In the genomic region with DNA sequence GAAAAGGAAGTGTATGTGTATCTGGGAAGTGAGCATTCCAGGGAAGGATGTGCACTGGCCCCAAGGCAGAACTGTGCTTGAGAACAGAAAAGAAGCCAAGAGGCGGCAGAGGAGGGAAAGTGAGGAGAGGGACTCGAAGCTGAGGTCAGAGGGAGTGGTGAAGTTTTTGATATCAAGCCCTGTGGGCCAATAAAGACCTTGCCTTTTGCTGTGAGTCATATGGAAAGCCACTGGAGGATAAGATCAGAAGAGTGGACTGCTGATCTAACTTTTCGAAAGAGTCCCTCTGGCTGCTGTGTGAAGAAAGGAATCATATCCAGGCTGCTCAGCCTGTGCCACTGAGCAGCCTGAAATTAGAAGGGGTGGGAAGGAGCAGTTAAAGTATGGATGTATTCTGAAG, we compare ENCODE assay signal across 16 cellular contexts.
DNase-seq lines count a peak whose midpoint lies in the region; ATAC-seq, FAIRE-seq and TF ChIP-seq lines count a peak whose summit lies in the region.
"Had no signal": no experiment of that assay in that cellular context is flagged by ENCODE, and none has a peak within 500 bp of the region (broad histone marks: within the 10 kb centered on the region; RNA-seq: fewer than 3 reads in every experiment).

No MANE protein-coding gene starts in this region.

- no peaks in the 10 kb centered on the region for H3K4me1 Mint-ChIP-seq in naive thymus-derived CD8-positive, alpha-beta T cell
- H3K4me1 Mint-ChIP-seq: stimulated activated memory B cell treated with anti-CD40 and anti-IgM and Interleukin-4, amounts not matched to agents 10 μg/mL and 1 μg/mL and 100 μg/mL, for 72 hours had no signal

- TF ChIP-seq CTCF in A549 (IDR thresholded peaks at IDR 0.05): no peak
- TF ChIP-seq CTCF in left lung (IDR thresholded peaks at IDR 0.05): no peak

- H3K9me3 ChIP-seq in A549 (no peaks in the 10 kb centered on the region), left lung (no peaks in the 10 kb centered on the region)
- H3K9me3 ChIP-seq: HAP-1, pancreas had no signal

- TF ChIP-seq EP300 in A549 (IDR thresholded peaks at IDR 0.05): no peak

- 15% methylated on average over 3 of the region's 3 CpGs for WGBS in A549 (ENCODE audit: missing lambda C conversion rate)

- H3K27ac ChIP-seq in A549: peak overlapping the region; percentile 78 to 81
- no peak overlapping the region for H3K27ac ChIP-seq in left lung
- H3K27ac ChIP-seq: SK-N-MC had no signal

- H3K27ac Mint-ChIP-seq in naive thymus-derived CD8-positive, alpha-beta T cell: no peak overlapping the region
- H3K27ac Mint-ChIP-seq: stimulated activated memory B cell treated with anti-CD40 and anti-IgM and Interleukin-4, amounts not matched to agents 10 μg/mL and 1 μg/mL and 100 μg/mL, for 72 hours had no signal

- H3K27me3 ChIP-seq in left lung: no peaks in the 10 kb centered on the region
- H3K27me3 ChIP-seq: pancreas had no signal

- no peaks in the 10 kb centered on the region for H3K36me3 Mint-ChIP-seq in naive thymus-derived CD8-positive, alpha-beta T cell
- H3K36me3 Mint-ChIP-seq: stimulated activated memory B cell treated with anti-CD40 and anti-IgM and Interleukin-4, amounts not matched to agents 10 μg/mL and 1 μg/mL and 100 μg/mL, for 72 hours had no signal

- TF ChIP-seq POLR2A in A549 (IDR thresholded peaks at IDR 0.05; ENCODE audit: low read length): no peak

- H3K9me3 Mint-ChIP-seq in naive thymus-derived CD8-positive, alpha-beta T cell: peaks cover 0 to 3% (median 0%) of the 10 kb centered on the region in 9 donors
- H3K9me3 Mint-ChIP-seq: stimulated activated memory B cell treated with anti-CD40 and anti-IgM and Interleukin-4, amounts not matched to agents 10 μg/mL and 1 μg/mL and 100 μg/mL, for 72 hours had no signal

- H3K27me3 Mint-ChIP-seq in naive thymus-derived CD8-positive, alpha-beta T cell: peaks cover 0 to 2% (median 0%) of the 10 kb centered on the region in 5 donors

- FAIRE-seq in A549 (lab: Jason Lieb, UNC): no peak
- FAIRE-seq: pancreas had no signal

- CTCF ChIA-PET in A549 (lab: Yijun Ruan, JAX): interaction anchor here (1.2 kb wide), 1 partner anchor 65 kb away, joined by 3 read pairs; no protein-coding TSS in a partner anchor
- CTCF ChIA-PET in HEK293T (lab: Yijun Ruan, JAX): no interaction called here

- TF ChIP-seq RAD21 in A549 (conservative IDR thresholded peaks at IDR 0.05 in 1 of 2, IDR thresholded peaks at IDR 0.05 in 1 of 2): no peak

- DNase-seq in A549 (ENCODE audit: low read depth in 1 of 2, low spot score in 1 of 2) (peak; percentile 24 to 71), HEK293T (ENCODE audit: extremely low spot score) (peak; percentile 41), amniotic epithelial cell (ENCODE audit: low read depth) (peak; percentile 50), left lung (no peak), GF-D8 (lab: John Stamatoyannopoulos, UW) (no peak), SW480 (ENCODE audit: low spot score) (no peak)
- DNase-seq in naive thymus-derived CD8-positive, alpha-beta T cell: no peak
- DNase-seq: activated CD4-positive, alpha-beta T cell treated with anti-CD3 and anti-CD28 coated beads for 48 hours; activated CD8-positive, alpha-beta memory T cell treated with anti-CD3 and anti-CD28 coated beads, Interleukin-2, amount 50 U/mL, for 48 hours; NCI-H1694; NCI-H524 treated with DMSO at 0.1 percent for 48 hours; pancreas had no signal

- H3K4me3 ChIP-seq in A549 (0 out of 3 replicates have a peak overlapping the region, but pooled peaks have one; percentile 16), left lung (no peak overlapping the region)
- H3K4me3 ChIP-seq: HAP-1, pancreas, SK-N-MC had no signal

- H3K36me3 ChIP-seq in left lung: no peaks in the 10 kb centered on the region
- H3K36me3 ChIP-seq: HAP-1, pancreas had no signal

- ATAC-seq in A549 (peak; percentile 90 to 96), left lung (peak; percentile 61), GM19397 (IDR thresholded peaks at IDR 0.05; ENCODE audit: unreplicated experiment) (no peak)
- no peak for ATAC-seq in naive thymus-derived CD8-positive, alpha-beta T cell
- ATAC-seq: stimulated activated memory B cell treated with anti-CD40 and anti-IgM and Interleukin-4, amounts not matched to agents 10 μg/mL and 1 μg/mL and 100 μg/mL, for 72 hours had no signal

- H3K4me3 Mint-ChIP-seq in naive thymus-derived CD8-positive, alpha-beta T cell: no peak overlapping the region
- H3K4me3 Mint-ChIP-seq: stimulated activated memory B cell treated with anti-CD40 and anti-IgM and Interleukin-4, amounts not matched to agents 10 μg/mL and 1 μg/mL and 100 μg/mL, for 72 hours had no signal

- peaks cover 65% of the 10 kb centered on the region for H3K4me1 ChIP-seq in A549
- H3K4me1 ChIP-seq in left lung: no peaks in the 10 kb centered on the region
- H3K4me1 ChIP-seq: pancreas had no signal

- intact Hi-C loops in left lung (cut with DNase I): no loop called here

- POLR2A ChIA-PET in A549 (lab: Yijun Ruan, JAX) (interaction anchor here (0.8 kb wide), 1 partner anchor 103 kb away, joined by 4 read pairs; no protein-coding TSS in a partner anchor), HEK293T (lab: Yijun Ruan, JAX) (no interaction called here)
- POLR2A ChIA-PET in naive thymus-derived CD8-positive, alpha-beta T cell (lab: Charles Lee): no interaction called here

- H3K4me2 ChIP-seq in A549: peak overlapping the region; percentile 80

TF ChIP-seq in A549, 52 proteins besides CTCF, POLR2A, EP300 and RAD21:
- no peak for TF ChIP-seq SREBF2 (IDR thresholded peaks at IDR 0.05)
- TF ChIP-seq, protein P1, sequence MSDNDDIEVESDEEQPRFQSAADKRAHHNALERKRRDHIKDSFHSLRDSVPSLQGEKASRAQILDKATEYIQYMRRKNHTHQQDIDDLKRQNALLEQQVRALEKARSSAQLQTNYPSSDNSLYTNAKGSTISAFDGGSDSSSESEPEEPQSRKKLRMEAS (IDR thresholded peaks at IDR 0.05): no peak
- 0 out of 2 replicates have a peak, but pooled peaks have one; percentile 23 for TF ChIP-seq FOSL2 (IDR thresholded peaks at IDR 0.05)
- TF ChIP-seq FOSL2 (CRISPR knock-in tag; IDR thresholded peaks at IDR 0.05): peak; percentile 47; the same call in 1 of the 2 replicates
TF ChIP-seq in A549: peak in this region for 1.

TF ChIP-seq in HEK293T, 16 proteins besides CTCF, POLR2A, EP300 and RAD21:
- no peak for TF ChIP-seq SP1 (IDR thresholded peaks at IDR 0.05)
- TF ChIP-seq BHLHE40 (IDR thresholded peaks at IDR 0.05; ENCODE audit: borderline replicate concordance): no peak
- no peak for TF ChIP-seq L3MBTL2 (conservative IDR thresholded peaks at IDR 0.05)
- TF ChIP-seq ZNF384 (IDR thresholded peaks at IDR 0.05): no peak
- no peak for TF ChIP-seq FOXA1 (IDR thresholded peaks at IDR 0.05)
- no peak for TF ChIP-seq NFRKB (IDR thresholded peaks at IDR 0.05)
- TF ChIP-seq ELF4 (IDR thresholded peaks at IDR 0.05): no peak
- no peak for TF ChIP-seq CTBP1 (IDR thresholded peaks at IDR 0.05; ENCODE audit: borderline replicate concordance)
- no peak for TF ChIP-seq TARDBP (IDR thresholded peaks at IDR 0.05)
- no peak for TF ChIP-seq SUZ12 (IDR thresholded peaks at IDR 0.05)
- TF ChIP-seq LEF1 (IDR thresholded peaks at IDR 0.05; ENCODE audit: borderline replicate concordance): no peak
- TF ChIP-seq ARNT (IDR thresholded peaks at IDR 0.05): no peak
- no peak for TF ChIP-seq FOXK2 (IDR thresholded peaks at IDR 0.05)

Comparison
In these comparisons a context has a peak if more than half of its experiments do, and no peak if none do; other contexts are left out.
1. ATAC-seq: peak in A549 (2 of 2) and left lung (single experiment); none in GM19397 (single experiment) and naive thymus-derived CD8-positive, alpha-beta T cell (0 of 2).
2. DNase-seq: peak in A549 (2 of 2), HEK293T (single experiment) and amniotic epithelial cell (single experiment); none in left lung (0 of 2), GF-D8 (single experiment), naive thymus-derived CD8-positive, alpha-beta T cell (0 of 10) and SW480 (single experiment).
3. H3K27ac ChIP-seq: peak in A549 (2 of 2); none in left lung (0 of 2).